In the genomic region with DNA sequence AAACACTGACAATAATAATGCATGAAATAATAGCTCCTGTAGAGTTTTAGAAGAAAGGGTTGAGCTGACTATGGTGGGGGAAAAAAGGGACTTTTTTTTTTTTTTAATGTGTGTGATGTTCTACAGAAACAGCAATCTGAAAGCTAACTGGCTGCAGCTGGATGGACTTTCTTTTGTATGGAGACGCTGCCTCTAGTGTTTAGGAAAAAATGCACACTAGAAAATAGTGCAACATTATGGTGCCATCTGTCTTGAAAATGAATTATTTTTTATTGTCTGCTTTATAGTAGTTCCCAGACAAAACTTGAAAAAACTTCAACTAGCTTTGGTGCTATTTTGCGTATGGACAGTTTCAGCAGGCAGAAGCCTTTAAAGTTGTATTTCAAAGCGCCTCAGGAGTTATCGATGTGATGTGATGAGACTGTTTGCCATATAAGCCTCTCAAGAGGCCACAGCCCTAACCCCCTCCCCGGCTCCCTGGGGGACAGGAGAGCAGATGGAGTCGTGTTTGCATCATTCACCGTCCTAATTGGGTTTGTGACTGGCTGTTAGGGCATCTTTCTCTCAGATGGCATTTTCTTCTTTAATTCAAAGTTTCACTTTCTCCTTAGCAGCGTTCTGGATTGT, we compare ENCODE assay signal across 8 cellular contexts.
DNase-seq lines count a peak whose midpoint lies in the region; ATAC-seq and TF ChIP-seq lines count a peak whose summit lies in the region.

No MANE protein-coding gene starts in this region.

- no peak for ATAC-seq in HG03521 (IDR thresholded peaks at IDR 0.05; ENCODE audit: unreplicated experiment)

- DNase-seq in NCI-H1092 treated with DMSO at 0.1 percent for 48 hours (lab: John Stamatoyannopoulos, UW) = peak; percentile 24
- DNase-seq in NCI-H1092 (lab: John Stamatoyannopoulos, UW) = no peak
- peak; percentile 67 for DNase-seq in RKO (ENCODE audit: low spot score)
- peak; percentile 81 for DNase-seq in fibroblast of the aortic adventitia (ENCODE audit: low read depth)
- peak; percentile 52 for DNase-seq in putamen (ENCODE audit: low spot score)
- no peak for DNase-seq in GM19240 (ENCODE audit: insufficient read length, low spot score)
- DNase-seq in HuH-7 (ENCODE audit: low spot score) = no peak

- TF ChIP-seq CTCF in fibroblast of the aortic adventitia (IDR thresholded peaks at IDR 0.05; ENCODE audit: insufficient read depth, low read length) = peak; percentile 71

- H3K4me3 ChIP-seq in fibroblast of the aortic adventitia (ENCODE audit: low read depth, low read length) = peak overlapping the region; percentile 46

Comparison
In these comparisons a context has a peak if more than half of its experiments do, and no peak if none do; other contexts are left out.
1. DNase-seq: peak in NCI-H1092 treated with DMSO at 0.1 percent for 48 hours (single experiment), RKO (single experiment), fibroblast of the aortic adventitia (single experiment) and putamen (single experiment); none in NCI-H1092 (single experiment), GM19240 (single experiment) and HuH-7 (single experiment).